ENCODE assay signal across 30 cellular contexts in the genomic region with DNA sequence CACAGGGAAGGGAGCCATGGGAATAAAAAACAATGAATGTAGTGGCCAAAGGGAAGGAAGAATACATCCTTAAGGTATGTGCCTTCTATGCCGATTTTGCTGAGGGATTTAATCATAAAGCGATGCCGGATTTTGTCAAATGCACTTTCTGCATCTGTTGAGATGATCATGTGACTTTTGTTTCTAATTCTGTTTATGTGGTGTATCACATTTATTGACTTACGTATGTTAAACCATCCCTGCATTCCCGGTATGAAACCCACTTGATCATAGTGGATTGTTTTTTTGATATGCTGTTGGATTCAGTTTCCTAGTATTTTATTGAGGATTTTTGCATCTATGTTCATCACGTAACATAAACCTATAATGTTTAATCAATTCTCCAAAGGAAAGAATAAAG.
DNase-seq lines count a peak whose midpoint lies in the region; ATAC-seq, FAIRE-seq and TF ChIP-seq lines count a peak whose summit lies in the region.
"Had no signal": no experiment of that assay in that cellular context is flagged by ENCODE, and none has a peak within 500 bp of the region (broad histone marks: within the 10 kb centered on the region; RNA-seq: fewer than 3 reads in every experiment).

No MANE protein-coding gene starts in this region.

- ATAC-seq in A549 (no peak), K562 (no peak)
- ATAC-seq: CD8-positive, alpha-beta T cell had no signal

- WGBS in A549 (ENCODE audit: missing lambda C conversion rate): 50% methylated on average over 6 of the region's 6 CpGs
- WGBS in K562 (ENCODE audit: insufficient coverage, low coverage, missing lambda C conversion rate): 1% methylated on average over 6 of the region's 6 CpGs

- no peaks in the 10 kb centered on the region for H3K36me3 ChIP-seq in K562 (ENCODE audit: control insufficient read depth, insufficient read depth, low read length)
- H3K36me3 ChIP-seq: BE2C; BLaER1; BLaER1 treated with 17β-estradiol and CSF1 and Interleukin-3, amounts not matched to agents 10 nM and 100 nM had no signal

- TF ChIP-seq CTCF in A549 (IDR thresholded peaks at IDR 0.05) (no peak), K562 (IDR thresholded peaks at IDR 0.05 in 2 of 3, conservative IDR thresholded peaks at IDR 0.05 in 1 of 3; ENCODE audit: insufficient read depth in 2 of 3, low read depth in 1 of 3, low read length in 3 of 3) (no peak), RWPE1 (conservative IDR thresholded peaks at IDR 0.05; ENCODE audit: low read depth) (no peak)

- peak; percentile 65 for FAIRE-seq in A549 (lab: Jason Lieb, UNC)
- no peak for FAIRE-seq in K562 (lab: Jason Lieb, UNC)
- FAIRE-seq: A204.1, D721Med had no signal

- TF ChIP-seq POLR2A in A549 (IDR thresholded peaks at IDR 0.05; ENCODE audit: low read length) (no peak), K562 (conservative IDR thresholded peaks at IDR 0.05) (no peak)

- H3K79me2 ChIP-seq in K562 (ENCODE audit: control insufficient read depth, insufficient read depth, low read length): no peaks in the 10 kb centered on the region

- H3K4me3 ChIP-seq in A549 (no peak overlapping the region), K562 (no peak overlapping the region)
- H3K4me3 ChIP-seq: BLaER1; BLaER1 treated with 17β-estradiol and CSF1 and Interleukin-3, amounts not matched to agents 10 nM and 100 nM had no signal

- H3K9me3 ChIP-seq in A549 (no peaks in the 10 kb centered on the region), K562 (replicated peaks; ENCODE audit: control insufficient read depth, insufficient read depth, low read depth, low read length) (no peaks in the 10 kb centered on the region)
- H3K9me3 ChIP-seq: BE2C, Caco-2 had no signal

- TF ChIP-seq RAD21 in A549 (conservative IDR thresholded peaks at IDR 0.05 in 1 of 2, IDR thresholded peaks at IDR 0.05 in 1 of 2): no peak
- TF ChIP-seq RAD21 in K562 (CRISPR knock-in tag; conservative IDR thresholded peaks at IDR 0.05 in 1 of 2, IDR thresholded peaks at IDR 0.05 in 1 of 2): no peak

- TF ChIP-seq EP300 in A549 (IDR thresholded peaks at IDR 0.05): no peak
- TF ChIP-seq EP300 in K562 (IDR thresholded peaks at IDR 0.05; ENCODE audit: low read length): no peak

- in situ Hi-C loops in K562 (cut with MboI): no loop called here

- no peak overlapping the region for H3K9ac ChIP-seq in K562 (ENCODE audit: insufficient read depth in 1 of 2, low read depth in 2 of 2, low read length in 2 of 2)
- H3K9ac ChIP-seq: BLaER1; BLaER1 treated with 17β-estradiol and CSF1 and Interleukin-3, amounts not matched to agents 10 nM and 100 nM had no signal

- peaks cover 0 to 2% of the 10 kb centered on the region in 2 experiments; a peak in 1 of 5 replicates for H3K27me3 ChIP-seq in K562 (ENCODE audit: control insufficient read depth in 2 of 2, insufficient read depth in 2 of 2, low read length in 2 of 2)
- H3K27me3 ChIP-seq: BE2C had no signal

- H3K27ac ChIP-seq in A549: no peak overlapping the region
- H3K27ac ChIP-seq in K562 (ENCODE audit: extremely low read depth, low read depth, low read length): no peak overlapping the region
- H3K27ac ChIP-seq in RWPE1: no peak overlapping the region
- H3K27ac ChIP-seq: 22Rv1; BLaER1; BLaER1 treated with 17β-estradiol and CSF1 and Interleukin-3, amounts not matched to agents 10 nM and 100 nM; C4-2B had no signal

- CTCF ChIA-PET in A549 (lab: Yijun Ruan, JAX) (no interaction called here), K562 (lab: Yijun Ruan, JAX; ENCODE audit: low intra/inter-chr PET ratio) (no interaction called here), RWPE1 (lab: Yijun Ruan, JAX) (no interaction called here)

- POLR2A ChIA-PET in A549 (lab: Yijun Ruan, JAX) (no interaction called here), K562 (lab: Yijun Ruan, JAX) (no interaction called here), RWPE1 (lab: Yijun Ruan, JAX; ENCODE audit: low non-redundant PET) (no interaction called here)

- no peaks in the 10 kb centered on the region for H3K4me1 ChIP-seq in A549
- no peaks in the 10 kb centered on the region for H3K4me1 ChIP-seq in K562 (replicated peaks in 1 of 2; ENCODE audit: control insufficient read depth in 2 of 2, insufficient read depth in 2 of 2, low read length in 2 of 2)
- H3K4me1 ChIP-seq: BE2C; BLaER1; BLaER1 treated with 17β-estradiol and CSF1 and Interleukin-3, amounts not matched to agents 10 nM and 100 nM; Caco-2 had no signal

- no peak overlapping the region for H2AFZ ChIP-seq in K562 (ENCODE audit: low read depth, low read length)

- intact Hi-C loops in K562 (cut with micrococcal nuclease): no loop called here

- H3K4me2 ChIP-seq in A549: no peak overlapping the region
- no peak overlapping the region for H3K4me2 ChIP-seq in K562 (ENCODE audit: insufficient read depth, low read length)
- H3K4me2 ChIP-seq: BLaER1; BLaER1 treated with 17β-estradiol and CSF1 and Interleukin-3, amounts not matched to agents 10 nM and 100 nM had no signal

- no TSS peak for BruUV-seq in K562 (replicated peaks; lab: Mats Ljungman, UMichigan)

- no peaks in the 10 kb centered on the region for H4K20me1 ChIP-seq in K562 (replicated peaks; ENCODE audit: control insufficient read depth, insufficient read depth, low read length)
- H4K20me1 ChIP-seq: BLaER1 had no signal

- H3K9me1 ChIP-seq in K562 (ENCODE audit: control insufficient read depth, insufficient read depth, low read length): no peaks in the 10 kb centered on the region

- no peak for DNase-seq in A549 (ENCODE audit: low read depth in 1 of 2, low spot score in 1 of 2)
- no peak for DNase-seq in K562 (ENCODE audit: extremely low read depth in 1 of 4, low spot score in 3 of 4)
- no peak for DNase-seq in NCI-H1048 (lab: John Stamatoyannopoulos, UW)
- no peak for DNase-seq in RWPE1 (ENCODE audit: low spot score)
- DNase-seq: 8988T; ACHN; AML-193; BE2C; C1 segment of cervical spinal cord; Caco-2; Calu3; CD4-positive, alpha-beta memory T cell; CD4-positive, alpha-beta T cell; CD4-positive, CD25-positive, alpha-beta regulatory T cell; CD8-positive, alpha-beta memory T cell; CD8-positive, alpha-beta T cell; COR-L47; DMS 273 treated with DMSO at 0.1 percent for 48 hours; DMS153; DMS53; DMS79; DMS79 treated with DMSO at 0.1 percent for 48 hours; DND-41; EL had no signal

TF ChIP-seq in A549, 52 proteins besides CTCF, POLR2A, EP300 and RAD21 (continues in another document):
- TF ChIP-seq MAFK (IDR thresholded peaks at IDR 0.05; ENCODE audit: partially characterized antibody) (no peak), PHF8 (IDR thresholded peaks at IDR 0.05; ENCODE audit: borderline replicate concordance, low read depth) (no peak), RNF2 (IDR thresholded peaks at IDR 0.05; ENCODE audit: borderline replicate concordance, low read depth) (no peak), RARB (CRISPR knock-in tag; IDR thresholded peaks at IDR 0.05) (no peak), HDAC2 (IDR thresholded peaks at IDR 0.05) (no peak)
- TF ChIP-seq, protein P1, sequence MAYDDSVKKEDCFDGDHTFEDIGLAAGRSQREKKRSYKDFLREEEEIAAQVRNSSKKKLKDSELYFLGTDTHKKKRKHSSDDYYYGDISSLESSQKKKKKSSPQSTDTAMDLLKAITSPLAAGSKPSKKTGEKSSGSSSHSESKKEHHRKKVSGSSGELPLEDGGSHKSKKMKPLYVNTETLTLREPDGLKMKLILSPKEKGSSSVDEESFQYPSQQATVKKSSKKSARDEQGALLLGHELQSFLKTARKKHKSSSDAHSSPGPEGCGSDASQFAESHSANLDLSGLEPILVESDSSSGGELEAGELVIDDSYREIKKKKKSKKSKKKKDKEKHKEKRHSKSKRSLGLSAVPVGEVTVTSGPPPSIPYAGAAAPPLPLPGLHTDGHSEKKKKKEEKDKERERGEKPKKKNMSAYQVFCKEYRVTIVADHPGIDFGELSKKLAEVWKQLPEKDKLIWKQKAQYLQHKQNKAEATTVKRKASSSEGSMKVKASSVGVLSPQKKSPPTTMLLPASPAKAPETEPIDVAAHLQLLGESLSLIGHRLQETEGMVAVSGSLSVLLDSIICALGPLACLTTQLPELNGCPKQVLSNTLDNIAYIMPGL (CRISPR knock-in tag; IDR thresholded peaks at IDR 0.05; ENCODE audit: borderline replicate concordance): no peak
- TF ChIP-seq, protein P2, sequence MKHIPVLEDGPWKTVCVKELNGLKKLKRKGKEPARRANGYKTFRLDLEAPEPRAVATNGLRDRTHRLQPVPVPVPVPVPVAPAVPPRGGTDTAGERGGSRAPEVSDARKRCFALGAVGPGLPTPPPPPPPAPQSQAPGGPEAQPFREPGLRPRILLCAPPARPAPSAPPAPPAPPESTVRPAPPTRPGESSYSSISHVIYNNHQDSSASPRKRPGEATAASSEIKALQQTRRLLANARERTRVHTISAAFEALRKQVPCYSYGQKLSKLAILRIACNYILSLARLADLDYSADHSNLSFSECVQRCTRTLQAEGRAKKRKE (CRISPR knock-in tag; IDR thresholded peaks at IDR 0.05; ENCODE audit: low read depth): no peak

TF ChIP-seq in K562, 482 proteins besides CTCF, POLR2A, EP300 and RAD21:
- peak; percentile 53; the same call in 1 of the 2 replicates for TF ChIP-seq ZNF324 (CRISPR knock-in tag; IDR thresholded peaks at IDR 0.05)
- TF ChIP-seq, protein P3, sequence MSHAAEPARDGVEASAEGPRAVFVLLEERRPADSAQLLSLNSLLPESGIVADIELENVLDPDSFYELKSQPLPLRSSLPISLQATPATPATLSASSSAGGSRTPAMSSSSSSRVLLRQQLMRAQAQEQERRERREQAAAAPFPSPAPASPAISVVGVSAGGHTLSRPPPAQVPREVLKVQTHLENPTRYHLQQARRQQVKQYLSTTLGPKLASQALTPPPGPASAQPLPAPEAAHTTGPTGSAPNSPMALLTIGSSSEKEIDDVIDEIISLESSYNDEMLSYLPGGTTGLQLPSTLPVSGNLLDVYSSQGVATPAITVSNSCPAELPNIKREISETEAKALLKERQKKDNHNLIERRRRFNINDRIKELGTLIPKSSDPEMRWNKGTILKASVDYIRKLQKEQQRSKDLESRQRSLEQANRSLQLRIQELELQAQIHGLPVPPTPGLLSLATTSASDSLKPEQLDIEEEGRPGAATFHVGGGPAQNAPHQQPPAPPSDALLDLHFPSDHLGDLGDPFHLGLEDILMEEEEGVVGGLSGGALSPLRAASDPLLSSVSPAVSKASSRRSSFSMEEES (CRISPR knock-in tag; IDR thresholded peaks at IDR 0.05): peak; percentile 62
- TF ChIP-seq NR4A1 (CRISPR knock-in tag; IDR thresholded peaks at IDR 0.05): no peak
- no peak for TF ChIP-seq NR4A1 (tag; IDR thresholded peaks at IDR 0.05)
TF ChIP-seq in K562: peak in this region for 2.
